In genomic region chr2:217434183-217434620, GRCh38 we compare ENCODE assay signal across 9 cellular contexts.
A peak's percentile ranks its signal among the peaks of the same experiment; 100 is the strongest.
DNase-seq lines count a peak whose midpoint lies in the region; ATAC-seq, FAIRE-seq and TF ChIP-seq lines count a peak whose summit lies in the region.
"Had no signal": no experiment of that assay in that cellular context is flagged by ENCODE, and none has a peak within 500 bp of the region (broad histone marks: within the 10 kb centered on the region; RNA-seq: fewer than 3 reads in every experiment).

No MANE protein-coding gene starts in this region.

- H3K4me3 ChIP-seq in neural progenitor cell, result no peak overlapping the region

- no peaks in the 10 kb centered on the region for H3K79me2 ChIP-seq in neural progenitor cell (ENCODE audit: low read depth)

- no peaks in the 10 kb centered on the region for H3F3A ChIP-seq in neural progenitor cell (ENCODE audit: low read depth)

- H3K36me3 ChIP-seq in neural progenitor cell, result no peaks in the 10 kb centered on the region

- H2AFZ ChIP-seq in neural progenitor cell (replicated peaks), result no peak overlapping the region

- H3K27ac ChIP-seq in neural progenitor cell, result no peak overlapping the region

- H3K4me1 Mint-ChIP-seq in activated CD8-positive, alpha-beta memory T cell treated with anti-CD3 and anti-CD28 coated beads, Interleukin-2, amount 10 ng/mL, durations not matched to agents 7 days and 5 days, result peaks cover 12% of the 10 kb centered on the region
- peaks cover 44% of the 10 kb centered on the region for H3K4me1 Mint-ChIP-seq in neural progenitor cell

- H3K9me3 ChIP-seq in neural progenitor cell (ENCODE audit: low read depth), result no peaks in the 10 kb centered on the region

- peak; percentile 99 for ATAC-seq in HG03135 (IDR thresholded peaks at IDR 0.05; ENCODE audit: unreplicated experiment)
- peak; percentile 94 for ATAC-seq in activated CD8-positive, alpha-beta memory T cell treated with anti-CD3 and anti-CD28 coated beads, Interleukin-2, amount 10 ng/mL, durations not matched to agents 7 days and 5 days

- DNase-seq in COLO668 (lab: John Stamatoyannopoulos, UW; ENCODE audit: unreplicated experiment) (peak; percentile 34), GM19239 (ENCODE audit: insufficient read length, low spot score) (peak; percentile 32), NCI-H2196 (lab: John Stamatoyannopoulos, UW; ENCODE audit: unreplicated experiment) (peak; percentile 87), foreskin melanocyte (peak; percentile 86), neural progenitor cell (ENCODE audit: low spot score) (peak; percentile 90)
- peak; percentile 63 for DNase-seq in activated CD8-positive, alpha-beta memory T cell treated with anti-CD3 and anti-CD28 coated beads, Interleukin-2, amount 10 ng/mL, durations not matched to agents 7 days and 5 days
- no peak for DNase-seq in activated effector memory CD4-positive, alpha-beta T cell treated with Interleukin-2 at 50 U/mL for 16 hours

- peaks cover 33% of the 10 kb centered on the region for H3K4me1 ChIP-seq in neural progenitor cell

- FAIRE-seq in GM19239 (lab: Jason Lieb, UNC), result peak; percentile 44

- no peak overlapping the region for H3K4me3 Mint-ChIP-seq in activated CD8-positive, alpha-beta memory T cell treated with anti-CD3 and anti-CD28 coated beads, Interleukin-2, amount 10 ng/mL, durations not matched to agents 7 days and 5 days
- no peak overlapping the region for H3K4me3 Mint-ChIP-seq in neural progenitor cell
- H3K4me3 Mint-ChIP-seq: T-helper 1 cell treated with Interleukin-12 subunit alpha and Interleukin-12 subunit beta and Interleukin-4 antibody, amounts not matched to agents 30 μg/mL and 1 μg/mL, for 36 hours had no signal

- no peaks in the 10 kb centered on the region for H3K36me3 Mint-ChIP-seq in activated CD8-positive, alpha-beta memory T cell treated with anti-CD3 and anti-CD28 coated beads, Interleukin-2, amount 10 ng/mL, durations not matched to agents 7 days and 5 days
- no peaks in the 10 kb centered on the region for H3K36me3 Mint-ChIP-seq in neural progenitor cell

- no peak for TF ChIP-seq CTCF in neural progenitor cell (IDR thresholded peaks at IDR 0.05)

- no peaks in the 10 kb centered on the region for H3K9me3 Mint-ChIP-seq in activated CD8-positive, alpha-beta memory T cell treated with anti-CD3 and anti-CD28 coated beads, Interleukin-2, amount 10 ng/mL, durations not matched to agents 7 days and 5 days (ENCODE audit: low read depth)
- no peaks in the 10 kb centered on the region for H3K9me3 Mint-ChIP-seq in neural progenitor cell
- H3K9me3 Mint-ChIP-seq: T-helper 1 cell treated with Interleukin-12 subunit alpha and Interleukin-12 subunit beta and Interleukin-4 antibody, amounts not matched to agents 30 μg/mL and 1 μg/mL, for 36 hours had no signal

- no peak overlapping the region for H3K27ac Mint-ChIP-seq in activated CD8-positive, alpha-beta memory T cell treated with anti-CD3 and anti-CD28 coated beads, Interleukin-2, amount 10 ng/mL, durations not matched to agents 7 days and 5 days
- H3K27ac Mint-ChIP-seq in neural progenitor cell, result peak overlapping the region; percentile 77
- H3K27ac Mint-ChIP-seq: T-helper 1 cell treated with Interleukin-12 subunit alpha and Interleukin-12 subunit beta and Interleukin-4 antibody, amounts not matched to agents 30 μg/mL and 1 μg/mL, for 36 hours had no signal

- H3K27me3 ChIP-seq in neural progenitor cell, result no peaks in the 10 kb centered on the region

- H3K4me2 ChIP-seq in neural progenitor cell, result peak overlapping the region; percentile 30

- H3K9ac ChIP-seq in neural progenitor cell, result no peak overlapping the region

- no peaks in the 10 kb centered on the region for H4K20me1 ChIP-seq in neural progenitor cell (ENCODE audit: low read depth)

- CTCF ChIA-PET in activated CD8-positive, alpha-beta memory T cell treated with anti-CD3 and anti-CD28 coated beads, Interleukin-2, amount 10 ng/mL, durations not matched to agents 7 days and 5 days (lab: Charles Lee), result no interaction called here

- peaks cover 2% of the 10 kb centered on the region for H3K27me3 Mint-ChIP-seq in activated CD8-positive, alpha-beta memory T cell treated with anti-CD3 and anti-CD28 coated beads, Interleukin-2, amount 10 ng/mL, durations not matched to agents 7 days and 5 days
- peaks cover 7% of the 10 kb centered on the region for H3K27me3 Mint-ChIP-seq in neural progenitor cell (ENCODE audit: insufficient read depth, low read depth)
